In the genomic region with DNA sequence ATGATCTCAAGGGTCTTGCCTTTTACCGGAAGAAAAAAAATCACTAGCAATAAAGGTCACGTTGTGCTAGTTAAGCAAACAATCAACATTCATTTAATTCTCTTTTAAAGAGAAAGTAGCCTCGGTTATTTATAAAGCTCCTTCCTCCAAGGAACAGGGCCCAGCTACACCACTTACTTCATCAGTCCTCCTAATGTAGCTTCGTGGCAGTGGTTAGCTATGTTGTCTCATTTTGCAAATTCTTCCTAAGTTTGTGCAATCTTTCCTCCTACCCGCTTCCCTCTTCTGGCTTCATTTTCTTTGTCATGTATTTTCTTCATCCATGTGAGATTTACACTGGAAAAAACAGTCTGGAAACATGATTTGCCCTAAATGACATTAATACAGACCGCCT, we compare ENCODE assay signal across 14 cellular contexts.
DNase-seq lines count a peak whose midpoint lies in the region; ATAC-seq and TF ChIP-seq lines count a peak whose summit lies in the region.
"Had no signal": no experiment of that assay in that cellular context is flagged by ENCODE, and none has a peak within 500 bp of the region (broad histone marks: within the 10 kb centered on the region; RNA-seq: fewer than 3 reads in every experiment).

No MANE protein-coding gene starts in this region.

- peaks cover 53% of the 10 kb centered on the region for H3K4me1 Mint-ChIP-seq in HFFc6 (ENCODE audit: low read depth)
- peaks cover 23% of the 10 kb centered on the region for H3K4me1 Mint-ChIP-seq in brain
- H3K4me1 Mint-ChIP-seq: activated T-helper 17 cell treated with anti-CD3 and anti-CD28 coated beads, Interleukin-2, amount 50 U/mL, for 72 hours had no signal

- H3K4me1 ChIP-seq in left ventricle myocardium inferior (peaks cover 10% of the 10 kb centered on the region), suprapubic skin (peaks cover 9% of the 10 kb centered on the region)
- H3K4me1 ChIP-seq: thyroid gland had no signal

- TF ChIP-seq EP300 in suprapubic skin (IDR thresholded peaks at IDR 0.05) = no peak

- no peak for ATAC-seq in GM19023 (IDR thresholded peaks at IDR 0.05; ENCODE audit: unreplicated experiment)
- ATAC-seq: activated CD4-positive, CD25-positive, alpha-beta regulatory T cell treated with anti-CD3 and anti-CD28 coated beads, Interleukin-2, amount 50 U/mL, for 24 hours; activated T-helper 17 cell treated with anti-CD3 and anti-CD28 coated beads, Interleukin-2, amount 50 U/mL, for 72 hours had no signal

- H3K4me3 Mint-ChIP-seq in HFFc6 (peak overlapping the region; percentile 80), brain (peak overlapping the region in 4 of 5 experiments; percentile 12 to 62 (median 48))
- H3K4me3 Mint-ChIP-seq: activated T-helper 17 cell treated with anti-CD3 and anti-CD28 coated beads, Interleukin-2, amount 50 U/mL, for 72 hours had no signal

- intact Hi-C loops in left ventricle myocardium inferior (cut with micrococcal nuclease) = no loop called here

- H3K27ac Mint-ChIP-seq in HFFc6 (peak overlapping the region; percentile 96), brain (peak overlapping the region in 3 of 5 experiments; percentile 63 to 79 (median 72))
- H3K27ac Mint-ChIP-seq: activated T-helper 17 cell treated with anti-CD3 and anti-CD28 coated beads, Interleukin-2, amount 50 U/mL, for 72 hours had no signal

- H3K4me3 ChIP-seq in left ventricle myocardium inferior (peak overlapping the region; percentile 11), suprapubic skin (no peak overlapping the region)
- H3K4me3 ChIP-seq: thyroid gland had no signal

- H3K9me3 Mint-ChIP-seq in HFFc6 (no peaks in the 10 kb centered on the region), brain (peaks cover 0 to 2% (median 0%) of the 10 kb centered on the region in 5 experiments)

- H3K36me3 Mint-ChIP-seq in HFFc6 (ENCODE audit: low read depth) (peaks cover 5% of the 10 kb centered on the region), brain (no peaks in the 10 kb centered on the region)

- H3K36me3 ChIP-seq in left ventricle myocardium inferior (no peaks in the 10 kb centered on the region), suprapubic skin (no peaks in the 10 kb centered on the region)
- H3K36me3 ChIP-seq: thyroid gland had no signal

- WGBS in suprapubic skin = 64% methylated on average over 6 of the region's 6 CpGs

- H3K27me3 ChIP-seq in left ventricle myocardium inferior (ENCODE audit: low read depth) = no peaks in the 10 kb centered on the region
- H3K27me3 ChIP-seq in suprapubic skin = no peaks in the 10 kb centered on the region
- H3K27me3 ChIP-seq: thyroid gland had no signal

- H3K27ac ChIP-seq in left ventricle myocardium inferior (replicated peaks) (peak overlapping the region; percentile 76), suprapubic skin (peak overlapping the region; percentile 81)

- H3K27me3 Mint-ChIP-seq in HFFc6 (ENCODE audit: insufficient read depth) = no peaks in the 10 kb centered on the region; the same call in none of the 2 replicates
- peaks cover 4% of the 10 kb centered on the region for H3K27me3 Mint-ChIP-seq in brain
- H3K27me3 Mint-ChIP-seq: activated T-helper 17 cell treated with anti-CD3 and anti-CD28 coated beads, Interleukin-2, amount 50 U/mL, for 72 hours had no signal

- H3K9me3 ChIP-seq in left ventricle myocardium inferior (replicated peaks) = no peaks in the 10 kb centered on the region
- no peaks in the 10 kb centered on the region for H3K9me3 ChIP-seq in suprapubic skin
- H3K9me3 ChIP-seq: thyroid gland had no signal

- no peak for TF ChIP-seq CTCF in HFFc6 (IDR thresholded peaks at IDR 0.05)
- no peak for TF ChIP-seq CTCF in brain (conservative IDR thresholded peaks at IDR 0.05)
- TF ChIP-seq CTCF in left ventricle myocardium inferior (IDR thresholded peaks at IDR 0.05; ENCODE audit: borderline replicate concordance) = no peak
- TF ChIP-seq CTCF in suprapubic skin (IDR thresholded peaks at IDR 0.05) = no peak

- DNase-seq in HFFc6 = peak; percentile 69
- no peak for DNase-seq in left ventricle myocardium inferior
- no peak for DNase-seq in suprapubic skin (ENCODE audit: low spot score in 2 of 2)
- no peak for DNase-seq in NCI-H1105 (lab: John Stamatoyannopoulos, UW)
- no peak for DNase-seq in anterior cingulate cortex (lab: John Stamatoyannopoulos, UW)
- DNase-seq: effector CD4-positive, alpha-beta T cell; islet precursor cell; NCI-H2171 treated with DMSO at 0.1 percent for 48 hours; SIG-M5 had no signal

- TF ChIP-seq POLR2A in suprapubic skin (IDR thresholded peaks at IDR 0.05) = no peak
